In genomic region chr7:135977020-135977741, GRCh38 we compare ENCODE assay signal across 1 cellular context.
A peak's percentile ranks its signal among the peaks of the same experiment; 100 is the strongest.
TF ChIP-seq lines count a peak whose summit lies in the region.

MTPN (minus strand) TSS chr7:135977359; CDS start chr7:135977100, 259 bp downstream.

TF ChIP-seq in HepG2, 621 proteins besides CTCF, POLR2A, EP300 and RAD21 (continued from another document and continues in another):
- TF ChIP-seq TBX2 (CRISPR knock-in tag; IDR thresholded peaks at IDR 0.05; ENCODE audit: borderline replicate concordance), result peak; percentile 80
- TF ChIP-seq ZFP82 (CRISPR knock-in tag; IDR thresholded peaks at IDR 0.05; ENCODE audit: borderline replicate concordance), result no peak
- TF ChIP-seq TERF1 (CRISPR knock-in tag; IDR thresholded peaks at IDR 0.05), result no peak
- peak; percentile 34 for TF ChIP-seq ARID5B (CRISPR knock-in tag; IDR thresholded peaks at IDR 0.05)
- no peak for TF ChIP-seq ZNF318 (CRISPR knock-in tag; IDR thresholded peaks at IDR 0.05)
- no peak for TF ChIP-seq SNAPC4 (CRISPR knock-in tag; IDR thresholded peaks at IDR 0.05)
- TF ChIP-seq ZNF615 (CRISPR knock-in tag; IDR thresholded peaks at IDR 0.05; ENCODE audit: borderline replicate concordance), result no peak
- peak; percentile 88 for TF ChIP-seq ZNF574 (CRISPR knock-in tag; IDR thresholded peaks at IDR 0.05)
- no peak for TF ChIP-seq ZBTB1 (CRISPR knock-in tag; IDR thresholded peaks at IDR 0.05; ENCODE audit: borderline replicate concordance)
- no peak for TF ChIP-seq RARG (CRISPR knock-in tag; IDR thresholded peaks at IDR 0.05; ENCODE audit: low read depth)
- TF ChIP-seq GFI1 (CRISPR knock-in tag; IDR thresholded peaks at IDR 0.05; ENCODE audit: borderline replicate concordance), result no peak
- TF ChIP-seq NRL (CRISPR knock-in tag; IDR thresholded peaks at IDR 0.05; ENCODE audit: borderline replicate concordance), result peak; percentile 79; the same call in 1 of the 2 replicates
- 0 out of 2 replicates have a peak, but pooled peaks have one; percentile 36 for TF ChIP-seq SRY (CRISPR knock-in tag; IDR thresholded peaks at IDR 0.05)
- TF ChIP-seq ZNF121 (CRISPR knock-in tag; IDR thresholded peaks at IDR 0.05), result no peak
- no peak for TF ChIP-seq GPN1 (CRISPR knock-in tag; IDR thresholded peaks at IDR 0.05; ENCODE audit: borderline replicate concordance)
- no peak for TF ChIP-seq MEIS1 (CRISPR knock-in tag; IDR thresholded peaks at IDR 0.05; ENCODE audit: borderline replicate concordance)
- TF ChIP-seq TCF7 (IDR thresholded peaks at IDR 0.05; ENCODE audit: low read depth), result no peak
- no peak; the same call in 1 of the 2 replicates for TF ChIP-seq ZC3H4 (CRISPR knock-in tag; IDR thresholded peaks at IDR 0.05; ENCODE audit: borderline replicate concordance)
- no peak for TF ChIP-seq ZNF740 (CRISPR knock-in tag; IDR thresholded peaks at IDR 0.05)
- peak; percentile 77; the same call in 1 of the 2 replicates for TF ChIP-seq ZNF614 (CRISPR knock-in tag; IDR thresholded peaks at IDR 0.05; ENCODE audit: borderline replicate concordance)
- TF ChIP-seq NCOA1 (CRISPR knock-in tag; IDR thresholded peaks at IDR 0.05), result no peak
- no peak for TF ChIP-seq BRD4 (CRISPR knock-in tag; IDR thresholded peaks at IDR 0.05)
- TF ChIP-seq ZNF225 (CRISPR knock-in tag; IDR thresholded peaks at IDR 0.05), result 0 out of 2 replicates have a peak, but pooled peaks have one; percentile 33
- no peak for TF ChIP-seq NCOA2 (CRISPR knock-in tag; IDR thresholded peaks at IDR 0.05)
- no peak for TF ChIP-seq ZSCAN12 (CRISPR knock-in tag; IDR thresholded peaks at IDR 0.05)
- 0 out of 2 replicates have a peak, but pooled peaks have one; percentile 63 for TF ChIP-seq U2AF2 (IDR thresholded peaks at IDR 0.05; ENCODE audit: low read depth, low read length)
- no peak for TF ChIP-seq ZBTB46 (CRISPR knock-in tag; IDR thresholded peaks at IDR 0.05; ENCODE audit: borderline replicate concordance)
- peak; percentile 91 for TF ChIP-seq GATAD1 (CRISPR knock-in tag; IDR thresholded peaks at IDR 0.05)
